ENCODE assay signal across 18 cellular contexts in genomic region chr4:47349323-47349722, GRCh38.
DNase-seq lines count a peak whose midpoint lies in the region; ATAC-seq, FAIRE-seq and TF ChIP-seq lines count a peak whose summit lies in the region.
"Had no signal": no experiment of that assay in that cellular context is flagged by ENCODE, and none has a peak within 500 bp of the region (broad histone marks: within the 10 kb centered on the region; RNA-seq: fewer than 3 reads in every experiment).

No MANE protein-coding gene starts in this region.

- no peaks in the 10 kb centered on the region for H3K79me2 ChIP-seq in Karpas-422 (ENCODE audit: low read length)

- peaks cover 32% of the 10 kb centered on the region for H3K4me1 Mint-ChIP-seq in HFFc6 (ENCODE audit: low read depth)
- H3K4me1 Mint-ChIP-seq: activated naive CD4-positive, alpha-beta T cell treated with anti-CD3 and anti-CD28 coated beads, Interleukin-2, amount 10 ng/mL, durations not matched to agents 7 days and 5 days; stimulated activated naive CD8-positive, alpha-beta T cell treated with anti-CD3 and anti-CD28 coated beads, Interleukin-15, amount 100 ng/mL, for 72 hours had no signal

- H3K4me3 Mint-ChIP-seq in HFFc6 = peak overlapping the region; percentile 42
- H3K4me3 Mint-ChIP-seq: activated naive CD4-positive, alpha-beta T cell treated with anti-CD3 and anti-CD28 coated beads, Interleukin-2, amount 10 ng/mL, durations not matched to agents 7 days and 5 days; dendritic cell treated with granulocyte-macrophage colony-stimulating factor and Interleukin-4, amounts not matched to agents 40 ng/mL and 50 ng/mL, for 4 days; stimulated activated naive CD8-positive, alpha-beta T cell treated with anti-CD3 and anti-CD28 coated beads, Interleukin-15, amount 100 ng/mL, for 72 hours had no signal

- no peaks in the 10 kb centered on the region for H3K4me1 ChIP-seq in Karpas-422 (ENCODE audit: low read length)
- H3K4me1 ChIP-seq: Peyer's patch, right lobe of liver, upper lobe of right lung had no signal

- no peak overlapping the region for H2AFZ ChIP-seq in Karpas-422 (ENCODE audit: low read length)

- H3K9me3 Mint-ChIP-seq in HFFc6 = no peaks in the 10 kb centered on the region
- H3K9me3 Mint-ChIP-seq: activated naive CD4-positive, alpha-beta T cell treated with anti-CD3 and anti-CD28 coated beads, Interleukin-2, amount 10 ng/mL, durations not matched to agents 7 days and 5 days; dendritic cell treated with granulocyte-macrophage colony-stimulating factor and Interleukin-4, amounts not matched to agents 40 ng/mL and 50 ng/mL, for 4 days; stimulated activated naive CD8-positive, alpha-beta T cell treated with anti-CD3 and anti-CD28 coated beads, Interleukin-15, amount 100 ng/mL, for 72 hours had no signal

- DNase-seq in HFFc6 (peak; percentile 61), fibroblast of villous mesenchyme (ENCODE audit: low read depth) (peak; percentile 24), urothelium cell line (ENCODE audit: low spot score) (peak; percentile 18), Karpas-422 (no peak)
- DNase-seq: activated naive CD4-positive, alpha-beta T cell treated with anti-CD3 and anti-CD28 coated beads, Interleukin-2, amount 10 ng/mL, durations not matched to agents 7 days and 5 days; Calu3; NCI-H1417 treated with DMSO at 0.1 percent for 48 hours; NCI-H2171 treated with DMSO at 0.1 percent for 48 hours; NCI-H82; Peyer's patch; right lobe of liver; stimulated activated naive CD8-positive, alpha-beta T cell treated with anti-CD3 and anti-CD28 coated beads, Interleukin-15, amount 100 ng/mL, for 72 hours; upper lobe of right lung had no signal

- H3K27ac Mint-ChIP-seq in HFFc6 = peak overlapping the region; percentile 67
- H3K27ac Mint-ChIP-seq: activated naive CD4-positive, alpha-beta T cell treated with anti-CD3 and anti-CD28 coated beads, Interleukin-2, amount 10 ng/mL, durations not matched to agents 7 days and 5 days; dendritic cell treated with granulocyte-macrophage colony-stimulating factor and Interleukin-4, amounts not matched to agents 40 ng/mL and 50 ng/mL, for 4 days; stimulated activated naive CD8-positive, alpha-beta T cell treated with anti-CD3 and anti-CD28 coated beads, Interleukin-15, amount 100 ng/mL, for 72 hours had no signal

- H3K27me3 Mint-ChIP-seq in HFFc6 (ENCODE audit: insufficient read depth) = 0 out of 2 replicates have a peak, but pooled peaks cover 2% of the 10 kb centered on the region
- H3K27me3 Mint-ChIP-seq: activated naive CD4-positive, alpha-beta T cell treated with anti-CD3 and anti-CD28 coated beads, Interleukin-2, amount 10 ng/mL, durations not matched to agents 7 days and 5 days; dendritic cell treated with granulocyte-macrophage colony-stimulating factor and Interleukin-4, amounts not matched to agents 40 ng/mL and 50 ng/mL, for 4 days had no signal

- peak; percentile 31; the same call in 2 of the 3 replicates for ATAC-seq in SK-N-SH treated with all-trans-retinoic acid at 6 μM for 48 hours
- no peak for ATAC-seq in HG03432 (IDR thresholded peaks at IDR 0.05; ENCODE audit: unreplicated experiment)
- ATAC-seq in GM21723 (IDR thresholded peaks at IDR 0.05; ENCODE audit: unreplicated experiment) = no peak
- ATAC-seq: right lobe of liver; stimulated activated naive CD8-positive, alpha-beta T cell treated with anti-CD3 and anti-CD28 coated beads, Interleukin-15, amount 100 ng/mL, for 72 hours; upper lobe of right lung had no signal

- TF ChIP-seq CTCF in HFFc6 (IDR thresholded peaks at IDR 0.05) (no peak), fibroblast of villous mesenchyme (IDR thresholded peaks at IDR 0.05; ENCODE audit: insufficient read depth, low read depth, low read length) (no peak)

- no peaks in the 10 kb centered on the region for H3K9me3 ChIP-seq in Karpas-422 (ENCODE audit: low read length)
- H3K9me3 ChIP-seq: Peyer's patch, right lobe of liver, upper lobe of right lung had no signal

- H3K36me3 ChIP-seq in Karpas-422 (ENCODE audit: insufficient read depth, low read length) = no peaks in the 10 kb centered on the region
- H3K36me3 ChIP-seq: Peyer's patch, right lobe of liver, upper lobe of right lung had no signal

- H3K9ac ChIP-seq in Karpas-422 (ENCODE audit: low read length) = no peak overlapping the region

- H3K4me2 ChIP-seq in Karpas-422 (ENCODE audit: low read depth, low read length, poor library complexity, severe bottlenecking) = no peak overlapping the region

- H3K4me3 ChIP-seq in fibroblast of villous mesenchyme (ENCODE audit: low read depth, low read length) (no peak overlapping the region), Karpas-422 (ENCODE audit: low read length) (no peak overlapping the region)
- H3K4me3 ChIP-seq: Peyer's patch, right lobe of liver, upper lobe of right lung had no signal

- no peak for FAIRE-seq in urothelium cell line (lab: Jason Lieb, UNC)
- FAIRE-seq: TTC549 had no signal

- H3K36me3 Mint-ChIP-seq in HFFc6 (ENCODE audit: low read depth) = no peaks in the 10 kb centered on the region
- H3K36me3 Mint-ChIP-seq: activated naive CD4-positive, alpha-beta T cell treated with anti-CD3 and anti-CD28 coated beads, Interleukin-2, amount 10 ng/mL, durations not matched to agents 7 days and 5 days had no signal

- H4K20me1 ChIP-seq in Karpas-422 (ENCODE audit: insufficient read depth, low read depth, low read length) = no peaks in the 10 kb centered on the region

- no peaks in the 10 kb centered on the region for H3K9me2 ChIP-seq in Karpas-422 (replicated peaks; ENCODE audit: insufficient read depth, low read length)

- no peaks in the 10 kb centered on the region for H3K27me3 ChIP-seq in Karpas-422 (ENCODE audit: low read length)
- H3K27me3 ChIP-seq: Peyer's patch, right lobe of liver, upper lobe of right lung had no signal

- no peak overlapping the region for H3K27ac ChIP-seq in Karpas-422 (ENCODE audit: low read length)
- H3K27ac ChIP-seq: Peyer's patch, right lobe of liver, upper lobe of right lung had no signal

TF ChIP-seq in SK-N-SH treated with all-trans-retinoic acid at 6 μM for 48 hours, 23 proteins besides CTCF, POLR2A, EP300 and RAD21:
- TF ChIP-seq CSRNP3 (CRISPR knock-in tag; IDR thresholded peaks at IDR 0.05) (no peak), CSDC2 (CRISPR knock-in tag; IDR thresholded peaks at IDR 0.05) (no peak), ZNF565 (CRISPR knock-in tag; conservative IDR thresholded peaks at IDR 0.05; ENCODE audit: low read depth) (no peak), OSR1 (CRISPR knock-in tag; IDR thresholded peaks at IDR 0.05) (no peak)
